8 cellular contexts compared by ENCODE assay signal in genomic region chr4:38782452-38783108, GRCh38. TPM values are rescaled to one million over a fixed set of nuclear protein-coding genes. Genes with fewer than 3 reads are reported as not detected.
DNase-seq lines count a peak whose midpoint lies in the region; ATAC-seq and TF ChIP-seq lines count a peak whose summit lies in the region.

TLR10 (minus strand) TSS chr4:38782990; CDS start chr4:38775590, 7,400 bp downstream.

- H2AFZ ChIP-seq in hepatocyte = no peak within 1 kb of the TSS

- H3K27me3 ChIP-seq in adipocyte (replicated peaks; ENCODE audit: control insufficient read depth, insufficient read depth, low read length) (no peaks in the 10 kb centered on the region), hepatocyte (no peaks in the 10 kb centered on the region)

- 43% methylated on average over 12 of the region's 12 CpGs for WGBS in hepatocyte (ENCODE audit: low lambda C conversion rate, missing lambda C conversion rate)

- no peak within 1 kb of the TSS for H3K9ac ChIP-seq in adipocyte (ENCODE audit: low read length)

- no peaks in the 10 kb centered on the region for H4K20me1 ChIP-seq in hepatocyte (ENCODE audit: insufficient read depth, poor library complexity, severe bottlenecking)

- peak; percentile 7 for DNase-seq in ELF-1 (ENCODE audit: low read depth, low spot score)
- peak; percentile 60 for DNase-seq in NCI-H82 (lab: John Stamatoyannopoulos, UW)
- DNase-seq in adipocyte (ENCODE audit: low read depth) = peak; percentile 77
- DNase-seq in hepatocyte (ENCODE audit: low spot score) = peak; percentile 75
- DNase-seq in stimulated activated CD4-positive, alpha-beta T cell treated with anti-CD3 and anti-CD28 coated beads, Interleukin-2, amount 100 ng/mL, for 48 hours = peak; percentile 21 to 28
- DNase-seq in DMS153 treated with DMSO at 0.1 percent for 48 hours (lab: John Stamatoyannopoulos, UW; ENCODE audit: unreplicated experiment) = no peak

- H3K79me2 ChIP-seq in hepatocyte = no peaks in the 10 kb centered on the region

- H3K27ac ChIP-seq in hepatocyte = no peak within 1 kb of the TSS

- H3K4me1 ChIP-seq in adipocyte (ENCODE audit: control insufficient read depth, insufficient read depth, low read length) (no peaks in the 10 kb centered on the region), hepatocyte (ENCODE audit: insufficient read depth) (no peaks in the 10 kb centered on the region)

- no peaks in the 10 kb centered on the region for H3K9me2 ChIP-seq in hepatocyte (replicated peaks; ENCODE audit: insufficient read depth)

- H3K36me3 ChIP-seq in adipocyte (ENCODE audit: control insufficient read depth, insufficient read depth, low read length, severe bottlenecking) (no peaks in the 10 kb centered on the region), hepatocyte (replicated peaks; ENCODE audit: insufficient read depth, low read depth) (no peaks in the 10 kb centered on the region)

- H3K9me3 ChIP-seq in adipocyte (ENCODE audit: control insufficient read depth, low read length) (no peaks in the 10 kb centered on the region), hepatocyte (ENCODE audit: low read depth) (no peaks in the 10 kb centered on the region)

- H3K4me2 ChIP-seq in hepatocyte = no peak within 1 kb of the TSS

- H3K4me3 ChIP-seq in adipocyte (ENCODE audit: low read length) = no peak within 1 kb of the TSS
- no peak within 1 kb of the TSS for H3K4me3 ChIP-seq in hepatocyte

- ATAC-seq in GM19438 (IDR thresholded peaks at IDR 0.05; ENCODE audit: low read depth, unreplicated experiment) (peak; percentile 43), HG03442 (IDR thresholded peaks at IDR 0.05; ENCODE audit: unreplicated experiment) (peak; percentile 53)

- TF ChIP-seq CTCF in hepatocyte (IDR thresholded peaks at IDR 0.05; ENCODE audit: poor library complexity) = peak; percentile 67

RNA-seq across cellular contexts. Expression of gene TLR10, which starts in this region (rescaled TPM):
- not detected in 2 replicates for total RNA-seq in hepatocyte
- not detected in 2 replicates for polyA plus RNA-seq in hepatocyte

Comparison
In these comparisons a context has a peak if more than half of its experiments do, and no peak if none do; other contexts are left out.
1. Peak in DNase-seq in hepatocyte; RNA of the gene not detected or under 1 TPM.